In genomic region chr3:40911928-40912327, GRCh38 we compare ENCODE assay signal across 17 cellular contexts.
DNase-seq lines count a peak whose midpoint lies in the region; ATAC-seq and TF ChIP-seq lines count a peak whose summit lies in the region.
"Had no signal": no experiment of that assay in that cellular context is flagged by ENCODE, and none has a peak within 500 bp of the region (broad histone marks: within the 10 kb centered on the region; RNA-seq: fewer than 3 reads in every experiment).

No MANE protein-coding gene starts in this region.

- intact Hi-C loops in right lobe of liver (cut with DNase I), result no loop called here

- no peak overlapping the region for H3K4me2 ChIP-seq in mesendoderm (ENCODE audit: low read length)

- H3K27ac ChIP-seq in right lobe of liver (peak overlapping the region in 1 of 3 donors; percentile 30), mesendoderm (ENCODE audit: low read depth, low read length) (no peak overlapping the region)
- H3K27ac ChIP-seq: gastrocnemius medialis, spleen, vagina had no signal

- no peak overlapping the region for H3K4me3 ChIP-seq in right lobe of liver
- H3K4me3 ChIP-seq in mesendoderm (ENCODE audit: low read length), result no peak overlapping the region
- H3K4me3 ChIP-seq: gastrocnemius medialis, spleen, vagina had no signal

- TF ChIP-seq CTCF in right lobe of liver (IDR thresholded peaks at IDR 0.05) (no peak), HFFc6 (IDR thresholded peaks at IDR 0.05) (no peak)

- no peak overlapping the region for H3K9ac ChIP-seq in mesendoderm (ENCODE audit: low read length)

- no peaks in the 10 kb centered on the region for H3K79me2 ChIP-seq in mesendoderm (ENCODE audit: control insufficient read depth, insufficient read depth, low read length)

- no peak overlapping the region for H4K8ac ChIP-seq in mesendoderm (ENCODE audit: low read depth, low read length)

- peaks cover 2% of the 10 kb centered on the region for H3K27me3 Mint-ChIP-seq in HFFc6 (ENCODE audit: insufficient read depth)

- H3K23ac ChIP-seq in mesendoderm (ENCODE audit: low read length), result no peak overlapping the region

- H3K36me3 ChIP-seq in right lobe of liver, result no peaks in the 10 kb centered on the region
- no peaks in the 10 kb centered on the region for H3K36me3 ChIP-seq in mesendoderm (ENCODE audit: control insufficient read depth, insufficient read depth, low read length)
- H3K36me3 ChIP-seq: gastrocnemius medialis, spleen, vagina had no signal

- H3K27me3 ChIP-seq in right lobe of liver, result no peaks in the 10 kb centered on the region
- H3K27me3 ChIP-seq in mesendoderm (ENCODE audit: insufficient read depth, low read length, poor library complexity), result no peaks in the 10 kb centered on the region
- H3K27me3 ChIP-seq: gastrocnemius medialis, vagina had no signal

- ATAC-seq in GM18873 (IDR thresholded peaks at IDR 0.05; ENCODE audit: low FRiP score, unreplicated experiment) (peak; percentile 87), HG02588 (IDR thresholded peaks at IDR 0.05; ENCODE audit: unreplicated experiment) (peak; percentile 65), right lobe of liver (peak; percentile 68 to 86 (median 84))
- ATAC-seq: activated CD8-positive, alpha-beta T cell treated with anti-CD3 and anti-CD28 coated beads, Interleukin-2, amount 10 ng/mL, durations not matched to agents 7 days and 5 days; activated T-helper 17 cell treated with anti-CD3 and anti-CD28 coated beads, Interleukin-2, amount 50 U/mL, for 72 hours; gastrocnemius medialis; SK-N-SH treated with all-trans-retinoic acid at 6 μM for 48 hours had no signal

- peaks cover 55% of the 10 kb centered on the region for H3K9me3 Mint-ChIP-seq in HFFc6
- H3K9me3 Mint-ChIP-seq: activated T-helper 17 cell treated with anti-CD3 and anti-CD28 coated beads, Interleukin-2, amount 50 U/mL, for 72 hours; stimulated activated naive CD8-positive, alpha-beta T cell treated with anti-CD3 and anti-CD28 coated beads, Interleukin-15, Interleukin-2, amounts not matched to agents 100 ng/mL and 50 ng/mL, for 24 hours had no signal

- H3K56ac ChIP-seq in mesendoderm (ENCODE audit: low read length), result no peak overlapping the region

- TF ChIP-seq POLR2A in right lobe of liver (IDR thresholded peaks at IDR 0.05), result no peak

- no peak overlapping the region for H3K27ac Mint-ChIP-seq in HFFc6
- H3K27ac Mint-ChIP-seq: activated CD8-positive, alpha-beta T cell treated with anti-CD3 and anti-CD28 coated beads, Interleukin-2, amount 10 ng/mL, durations not matched to agents 7 days and 5 days; activated T-helper 17 cell treated with anti-CD3 and anti-CD28 coated beads, Interleukin-2, amount 50 U/mL, for 72 hours; stimulated activated naive CD8-positive, alpha-beta T cell treated with anti-CD3 and anti-CD28 coated beads, Interleukin-15, Interleukin-2, amounts not matched to agents 100 ng/mL and 50 ng/mL, for 24 hours had no signal

- H3K4me3 Mint-ChIP-seq in HFFc6, result no peak overlapping the region
- H3K4me3 Mint-ChIP-seq: activated CD8-positive, alpha-beta T cell treated with anti-CD3 and anti-CD28 coated beads, Interleukin-2, amount 10 ng/mL, durations not matched to agents 7 days and 5 days; activated T-helper 17 cell treated with anti-CD3 and anti-CD28 coated beads, Interleukin-2, amount 50 U/mL, for 72 hours; stimulated activated naive CD8-positive, alpha-beta T cell treated with anti-CD3 and anti-CD28 coated beads, Interleukin-15, Interleukin-2, amounts not matched to agents 100 ng/mL and 50 ng/mL, for 24 hours had no signal

- H4K5ac ChIP-seq in mesendoderm (ENCODE audit: low read length), result no peak overlapping the region

- H3K18ac ChIP-seq in mesendoderm (ENCODE audit: low read length), result no peak overlapping the region

- H3K4me1 Mint-ChIP-seq in HFFc6 (ENCODE audit: low read depth), result no peaks in the 10 kb centered on the region
- H3K4me1 Mint-ChIP-seq: activated T-helper 17 cell treated with anti-CD3 and anti-CD28 coated beads, Interleukin-2, amount 50 U/mL, for 72 hours had no signal

- H2BK120ac ChIP-seq in mesendoderm (ENCODE audit: low read depth, low read length), result no peak overlapping the region

- H3K9me3 ChIP-seq in right lobe of liver, result no peaks in the 10 kb centered on the region
- H3K9me3 ChIP-seq: gastrocnemius medialis, spleen, vagina had no signal

- no peaks in the 10 kb centered on the region for H3K79me1 ChIP-seq in mesendoderm (ENCODE audit: low read length)

- DNase-seq in HT-29 (ENCODE audit: low spot score) (peak; percentile 30), right lobe of liver (no peak), mesendoderm (no peak), HFFc6 (no peak), pons (ENCODE audit: low spot score) (no peak), epidermal melanocyte (ENCODE audit: insufficient read length, low spot score) (no peak)
- DNase-seq: activated CD8-positive, alpha-beta T cell treated with anti-CD3 and anti-CD28 coated beads, Interleukin-2, amount 10 ng/mL, durations not matched to agents 7 days and 5 days; amygdala; gastrocnemius medialis; NCI-H1694 treated with DMSO at 0.1 percent for 48 hours; spleen had no signal

- H3K36me3 Mint-ChIP-seq in HFFc6 (ENCODE audit: low read depth), result no peaks in the 10 kb centered on the region; the same call in 1 of the 2 replicates

- no peak overlapping the region for H2BK5ac ChIP-seq in mesendoderm (ENCODE audit: low read length)

- H2BK15ac ChIP-seq in mesendoderm (replicated peaks; ENCODE audit: low read depth), result no peak overlapping the region

- 28% methylated on average over 1 of the region's 1 CpG for WGBS in right lobe of liver (ENCODE audit: insufficient coverage, low coverage, low lambda C conversion rate, missing lambda C conversion rate)
- no CpG with 5 or more reads among the region's 1 CpG for WGBS in mesendoderm (ENCODE audit: extremely low coverage, insufficient coverage, low lambda C conversion rate)

- no peak overlapping the region for H3K4ac ChIP-seq in mesendoderm (ENCODE audit: low read depth, low read length)

- peaks cover 0 to 31% (median 5%) of the 10 kb centered on the region in 4 donors for H3K4me1 ChIP-seq in right lobe of liver
- no peaks in the 10 kb centered on the region for H3K4me1 ChIP-seq in mesendoderm (ENCODE audit: control insufficient read depth, low read depth, low read length)
- H3K4me1 ChIP-seq: gastrocnemius medialis, spleen, vagina had no signal

- H2AK5ac ChIP-seq in mesendoderm (ENCODE audit: low read length), result no peak overlapping the region
